In the genomic region with DNA sequence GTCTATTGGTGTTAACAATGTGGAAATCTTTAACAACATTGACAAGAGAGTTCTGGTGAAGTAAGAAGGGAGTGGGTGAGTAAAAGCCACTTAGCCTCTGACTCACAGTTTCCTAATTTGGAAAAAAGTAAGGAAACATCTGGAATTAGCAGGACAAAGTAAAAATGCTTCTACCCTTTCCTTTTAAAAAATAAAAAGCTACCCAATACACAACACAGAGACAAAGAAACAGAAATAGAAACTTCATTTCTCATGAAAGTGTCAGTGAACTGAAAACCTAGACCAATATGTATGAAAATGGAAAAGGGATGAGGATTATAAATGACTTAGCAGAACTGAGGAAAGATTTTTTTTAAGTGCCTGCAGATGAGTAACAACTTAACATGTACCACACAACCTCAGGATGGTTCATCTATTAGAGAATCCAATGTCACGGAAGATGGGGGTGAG, we compare ENCODE assay signal across 13 cellular contexts.
DNase-seq lines count a peak whose midpoint lies in the region; ATAC-seq and TF ChIP-seq lines count a peak whose summit lies in the region.
"Had no signal": no experiment of that assay in that cellular context is flagged by ENCODE, and none has a peak within 500 bp of the region (broad histone marks: within the 10 kb centered on the region; RNA-seq: fewer than 3 reads in every experiment).

No MANE protein-coding gene starts in this region.

- intact Hi-C loops in dorsolateral prefrontal cortex (cut with DNase I): no loop called here

- ATAC-seq in GM18498 (IDR thresholded peaks at IDR 0.05; ENCODE audit: unreplicated experiment) (peak; percentile 44), HG03196 (IDR thresholded peaks at IDR 0.05; ENCODE audit: unreplicated experiment) (no peak)
- no peak for ATAC-seq in natural killer cell treated with Interleukin-12 subunit alpha and Interleukin-12 subunit beta and Interleukin-15 and Interleukin-18, amount 100 ng/mL, for 72 hours

- H3K9me3 Mint-ChIP-seq in natural killer cell treated with Interleukin-12 subunit alpha and Interleukin-12 subunit beta and Interleukin-15 and Interleukin-18, amount 100 ng/mL, for 72 hours: no peaks in the 10 kb centered on the region
- H3K9me3 Mint-ChIP-seq: activated CD4-positive, alpha-beta T cell treated with anti-CD3 and anti-CD28 coated beads, Interleukin-2, amount 10 ng/mL, durations not matched to agents 7 days and 5 days; central memory CD8-positive, alpha-beta T cell; T-helper 1 cell treated with Interleukin-12 subunit alpha and Interleukin-12 subunit beta and Interleukin-4 antibody, amounts not matched to agents 30 μg/mL and 1 μg/mL, for 36 hours had no signal

- no peaks in the 10 kb centered on the region for H3K79me2 ChIP-seq in KMS-11 (ENCODE audit: insufficient read depth, low read depth)

- H3K27me3 Mint-ChIP-seq in natural killer cell treated with Interleukin-12 subunit alpha and Interleukin-12 subunit beta and Interleukin-15 and Interleukin-18, amount 100 ng/mL, for 72 hours: peaks cover 0 to 9% of the 10 kb centered on the region in 2 donors

- H3K36me3 Mint-ChIP-seq in natural killer cell treated with Interleukin-12 subunit alpha and Interleukin-12 subunit beta and Interleukin-15 and Interleukin-18, amount 100 ng/mL, for 72 hours: no peaks in the 10 kb centered on the region

- H3K27me3 ChIP-seq in KMS-11 (ENCODE audit: insufficient read depth, low read depth): no peaks in the 10 kb centered on the region
- H3K27me3 ChIP-seq in dorsolateral prefrontal cortex: no peaks in the 10 kb centered on the region
- H3K27me3 ChIP-seq: esophagus squamous epithelium had no signal

- no peak overlapping the region for H3K4me3 Mint-ChIP-seq in natural killer cell treated with Interleukin-12 subunit alpha and Interleukin-12 subunit beta and Interleukin-15 and Interleukin-18, amount 100 ng/mL, for 72 hours
- H3K4me3 Mint-ChIP-seq: activated CD4-positive, alpha-beta T cell treated with anti-CD3 and anti-CD28 coated beads, Interleukin-2, amount 10 ng/mL, durations not matched to agents 7 days and 5 days; central memory CD8-positive, alpha-beta T cell; T-helper 1 cell treated with Interleukin-12 subunit alpha and Interleukin-12 subunit beta and Interleukin-4 antibody, amounts not matched to agents 30 μg/mL and 1 μg/mL, for 36 hours had no signal

- H3K4me2 ChIP-seq in KMS-11: peak overlapping the region; percentile 16; the same call in 1 of the 2 replicates

- H3K27ac Mint-ChIP-seq in natural killer cell treated with Interleukin-12 subunit alpha and Interleukin-12 subunit beta and Interleukin-15 and Interleukin-18, amount 100 ng/mL, for 72 hours: no peak overlapping the region
- H3K27ac Mint-ChIP-seq: activated CD4-positive, alpha-beta T cell treated with anti-CD3 and anti-CD28 coated beads, Interleukin-2, amount 10 ng/mL, durations not matched to agents 7 days and 5 days; T-helper 1 cell treated with Interleukin-12 subunit alpha and Interleukin-12 subunit beta and Interleukin-4 antibody, amounts not matched to agents 30 μg/mL and 1 μg/mL, for 36 hours had no signal

- no peak for TF ChIP-seq CTCF in KMS-11 (conservative IDR thresholded peaks at IDR 0.05; ENCODE audit: low read depth, low read length)
- no peak for TF ChIP-seq CTCF in dorsolateral prefrontal cortex (IDR thresholded peaks at IDR 0.05 in 54 of 56, conservative IDR thresholded peaks at IDR 0.05 in 2 of 56; ENCODE audit: low read depth in 1 of 56, partially characterized antibody in 56 of 56)

- H3K36me3 ChIP-seq in KMS-11 (ENCODE audit: insufficient read depth): no peaks in the 10 kb centered on the region
- H3K36me3 ChIP-seq: esophagus squamous epithelium had no signal

- peak overlapping the region; percentile 0; the same call in 1 of the 2 replicates for H2AFZ ChIP-seq in KMS-11 (ENCODE audit: low read depth)

- H3K4me1 Mint-ChIP-seq in natural killer cell treated with Interleukin-12 subunit alpha and Interleukin-12 subunit beta and Interleukin-15 and Interleukin-18, amount 100 ng/mL, for 72 hours (ENCODE audit: low read depth in 2 of 2): peaks cover under 1 to 1% of the 10 kb centered on the region in 2 donors

- H3K9ac ChIP-seq in KMS-11: no peak overlapping the region

- peak; percentile 54 for DNase-seq in dermis blood vessel endothelial cell
- DNase-seq in renal cortical epithelial cell (ENCODE audit: low read depth): peak; percentile 59
- no peak for DNase-seq in NCI-H69 (lab: John Stamatoyannopoulos, UW)
- no peak for DNase-seq in dorsolateral prefrontal cortex
- no peak for DNase-seq in natural killer cell treated with Interleukin-12 subunit alpha and Interleukin-12 subunit beta and Interleukin-15 and Interleukin-18, amount 100 ng/mL, for 72 hours (ENCODE audit: low spot score)
- DNase-seq: activated CD4-positive, alpha-beta T cell treated with anti-CD3 and anti-CD28 coated beads, Interleukin-2, amount 10 ng/mL, durations not matched to agents 7 days and 5 days; esophagus squamous epithelium; NCI-H187 treated with DMSO at 0.1 percent for 48 hours had no signal

- no peaks in the 10 kb centered on the region for H4K20me1 ChIP-seq in KMS-11 (ENCODE audit: insufficient read depth)

- H3K4me3 ChIP-seq in KMS-11 (IDR thresholded peaks at IDR 0.05; ENCODE audit: insufficient read depth, low read depth, low read length): no peak overlapping the region
- no peak overlapping the region for H3K4me3 ChIP-seq in dorsolateral prefrontal cortex
- H3K4me3 ChIP-seq: esophagus squamous epithelium had no signal

- H3K4me1 ChIP-seq in KMS-11 (ENCODE audit: low read depth, poor library complexity, severe bottlenecking): peaks cover 35% of the 10 kb centered on the region

- H3K27ac ChIP-seq in KMS-11: peak overlapping the region; percentile 10; the same call in 1 of the 2 replicates
- no peak overlapping the region for H3K27ac ChIP-seq in dorsolateral prefrontal cortex

Comparison
In these comparisons a context has a peak if more than half of its experiments do, and no peak if none do; other contexts are left out.
1. DNase-seq: peak in dermis blood vessel endothelial cell (single experiment) and renal cortical epithelial cell (single experiment); none in NCI-H69 (single experiment), dorsolateral prefrontal cortex (0 of 10) and natural killer cell treated with Interleukin-12 subunit alpha and Interleukin-12 subunit beta and Interleukin-15 and Interleukin-18, amount 100 ng/mL, for 72 hours (single experiment).